In the genomic region with DNA sequence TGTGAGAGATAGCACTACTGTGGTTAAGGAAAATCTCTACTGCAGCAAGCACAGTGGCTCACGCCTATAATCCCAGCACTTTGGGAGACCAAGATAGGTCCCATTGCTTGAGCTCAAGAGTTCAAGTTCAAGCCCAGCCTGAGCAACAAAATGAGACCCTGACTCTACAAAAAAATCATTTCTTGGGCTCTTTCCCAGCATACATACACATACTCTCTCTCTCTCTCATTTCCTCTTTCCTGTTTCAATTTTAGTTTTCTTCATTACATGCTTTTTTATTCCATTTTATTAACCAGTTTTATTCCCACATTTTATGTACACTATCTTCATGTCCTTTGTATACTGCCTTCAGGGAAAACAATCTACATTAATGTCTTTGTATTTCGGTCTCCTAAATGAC, we compare ENCODE assay signal across 1 cellular context.
TF ChIP-seq lines count a peak whose summit lies in the region.

No MANE protein-coding gene starts in this region.

TF ChIP-seq in endothelial cell of umbilical vein, 7 proteins besides CTCF, POLR2A, EP300 and RAD21 (continued from another document):
- no peak for TF ChIP-seq JUN (IDR thresholded peaks at IDR 0.05; ENCODE audit: borderline replicate concordance, insufficient read depth, insufficient read length, low read depth)
- no peak for TF ChIP-seq POLR2AphosphoS5 (IDR thresholded peaks at IDR 0.05; ENCODE audit: insufficient read depth, low read depth, low read length)
- TF ChIP-seq FOS (IDR thresholded peaks at IDR 0.05; ENCODE audit: borderline replicate concordance, insufficient read depth, low read length): no peak
- TF ChIP-seq GATA2 (IDR thresholded peaks at IDR 0.05; ENCODE audit: insufficient read depth, insufficient read length, low read depth, low read length): no peak
